ENCODE assay signal across 12 cellular contexts in genomic region chr14:22512106-22512814, GRCh38.
A peak's percentile ranks its signal among the peaks of the same experiment; 100 is the strongest.
DNase-seq lines count a peak whose midpoint lies in the region; ATAC-seq and TF ChIP-seq lines count a peak whose summit lies in the region.
"Had no signal": no experiment of that assay in that cellular context is flagged by ENCODE, and none has a peak within 500 bp of the region (broad histone marks: within the 10 kb centered on the region; RNA-seq: fewer than 3 reads in every experiment).

No MANE protein-coding gene starts in this region.

- peak overlapping the region; percentile 98 for H3K27ac Mint-ChIP-seq in activated naive CD4-positive, alpha-beta T cell treated with anti-CD3 and anti-CD28 coated beads for 36 hours
- no peak overlapping the region for H3K27ac Mint-ChIP-seq in osteocyte (ENCODE audit: unreplicated experiment)

- CTCF ChIA-PET in activated naive CD4-positive, alpha-beta T cell treated with anti-CD3 and anti-CD28 coated beads for 36 hours (lab: Charles Lee): interaction anchor here (0.7 to 3.7 kb wide), 7 partner anchors 10 to 58 kb away, joined by 3 to 16 read pairs (median 4); no protein-coding TSS in a partner anchor

- no peaks in the 10 kb centered on the region for H3K27me3 Mint-ChIP-seq in activated naive CD4-positive, alpha-beta T cell treated with anti-CD3 and anti-CD28 coated beads for 36 hours (ENCODE audit: low read depth)
- no peaks in the 10 kb centered on the region for H3K27me3 Mint-ChIP-seq in osteocyte (ENCODE audit: unreplicated experiment)

- H3K4me2 ChIP-seq in SU-DHL-6 (ENCODE audit: low read depth, low read length, poor library complexity, severe bottlenecking): no peak overlapping the region

- peak; percentile 5 for DNase-seq in activated naive CD4-positive, alpha-beta T cell treated with anti-CD3 and anti-CD28 coated beads for 36 hours
- DNase-seq in activated naive CD4-positive, alpha-beta T cell (lab: John Stamatoyannopoulos, UW): no peak
- DNase-seq in osteocyte (ENCODE audit: extremely low spot score, unreplicated experiment): no peak
- no peak for DNase-seq in WERI-Rb-1
- DNase-seq: activated CD4-positive, alpha-beta T cell treated with anti-CD3 and anti-CD28 coated beads, Interleukin-2, amount 50 U/mL, for 1 hour; GOT3; pancreas; SHP77 treated with DMSO at 0.1 percent for 48 hours had no signal

- H3K9me3 ChIP-seq in SU-DHL-6 (ENCODE audit: insufficient read depth, low read length) (no peaks in the 10 kb centered on the region), gastroesophageal sphincter (no peaks in the 10 kb centered on the region), thymus (ENCODE audit: control insufficient read depth) (no peaks in the 10 kb centered on the region), WERI-Rb-1 (ENCODE audit: severe bottlenecking) (no peaks in the 10 kb centered on the region)
- H3K9me3 ChIP-seq: pancreas had no signal

- H3K4me1 ChIP-seq in gastroesophageal sphincter: peaks cover 7 to 59% (median 29%) of the 10 kb centered on the region in 3 donors
- peaks cover 63% of the 10 kb centered on the region for H3K4me1 ChIP-seq in thymus (ENCODE audit: control insufficient read depth, insufficient read depth, low read length)
- H3K4me1 ChIP-seq: pancreas had no signal

- H3K27ac ChIP-seq in SU-DHL-6 (ENCODE audit: low read depth, low read length): peak overlapping the region; percentile 49; the same call in 1 of the 2 replicates
- H3K27ac ChIP-seq in gastroesophageal sphincter: peak overlapping the region in 3 of 4 donors; percentile 51 to 55 (median 54)
- peak overlapping the region; percentile 89 for H3K27ac ChIP-seq in thymus (ENCODE audit: low read depth)
- H3K27ac ChIP-seq in WERI-Rb-1: no peak overlapping the region
- H3K27ac ChIP-seq: pancreas had no signal

- no peak overlapping the region for H3K9ac ChIP-seq in SU-DHL-6 (ENCODE audit: low read length)

- no peak overlapping the region for H2AFZ ChIP-seq in SU-DHL-6 (ENCODE audit: low read depth, low read length, severe bottlenecking)

- H3K4me1 Mint-ChIP-seq in activated naive CD4-positive, alpha-beta T cell treated with anti-CD3 and anti-CD28 coated beads for 36 hours (ENCODE audit: low read depth): peaks cover 43% of the 10 kb centered on the region
- H3K4me1 Mint-ChIP-seq in osteocyte (ENCODE audit: unreplicated experiment): peaks cover 72% of the 10 kb centered on the region

- no peaks in the 10 kb centered on the region for H3K9me3 Mint-ChIP-seq in activated naive CD4-positive, alpha-beta T cell treated with anti-CD3 and anti-CD28 coated beads for 36 hours
- H3K9me3 Mint-ChIP-seq in osteocyte (ENCODE audit: unreplicated experiment): no peaks in the 10 kb centered on the region

- H3F3A ChIP-seq in SU-DHL-6 (ENCODE audit: insufficient read depth): peaks cover 36% of the 10 kb centered on the region

- ATAC-seq in gastroesophageal sphincter (no peak), GM21526 (IDR thresholded peaks at IDR 0.05; ENCODE audit: low FRiP score, unreplicated experiment) (no peak)
- ATAC-seq: pancreas had no signal

- no peaks in the 10 kb centered on the region for H4K20me1 ChIP-seq in SU-DHL-6 (ENCODE audit: low read depth, low read length)

- no peak for TF ChIP-seq EP300 in gastroesophageal sphincter (IDR thresholded peaks at IDR 0.05)

- no peaks in the 10 kb centered on the region for H3K27me3 ChIP-seq in SU-DHL-6 (ENCODE audit: low read length)
- no peaks in the 10 kb centered on the region for H3K27me3 ChIP-seq in gastroesophageal sphincter
- no peaks in the 10 kb centered on the region for H3K27me3 ChIP-seq in thymus (ENCODE audit: control insufficient read depth, insufficient read depth)
- H3K27me3 ChIP-seq in WERI-Rb-1 (ENCODE audit: insufficient read depth, low read depth, severe bottlenecking): no peaks in the 10 kb centered on the region
- H3K27me3 ChIP-seq: pancreas had no signal

- no peak for TF ChIP-seq POLR2A in gastroesophageal sphincter (IDR thresholded peaks at IDR 0.05)

- no peak overlapping the region for H3K4me3 ChIP-seq in SU-DHL-6 (ENCODE audit: insufficient read depth, low read length, poor library complexity, severe bottlenecking)
- no peak overlapping the region for H3K4me3 ChIP-seq in gastroesophageal sphincter
- peak overlapping the region; percentile 44 for H3K4me3 ChIP-seq in thymus (ENCODE audit: low read length)
- no peak overlapping the region for H3K4me3 ChIP-seq in WERI-Rb-1 (ENCODE audit: low read depth, low read length)
- H3K4me3 ChIP-seq: pancreas had no signal

- TF ChIP-seq CTCF in SU-DHL-6 (IDR thresholded peaks at IDR 0.05; ENCODE audit: insufficient read depth, low read length, poor library complexity, severe bottlenecking): no peak
- no peak for TF ChIP-seq CTCF in gastroesophageal sphincter (IDR thresholded peaks at IDR 0.05)
- no peak for TF ChIP-seq CTCF in osteocyte (IDR thresholded peaks at IDR 0.05)
- TF ChIP-seq CTCF in WERI-Rb-1 (IDR thresholded peaks at IDR 0.05; ENCODE audit: low read depth, low read length): no peak

- no peaks in the 10 kb centered on the region for H3K9me2 ChIP-seq in SU-DHL-6 (replicated peaks; ENCODE audit: insufficient read depth, low read length)

- H3K36me3 Mint-ChIP-seq in activated naive CD4-positive, alpha-beta T cell treated with anti-CD3 and anti-CD28 coated beads for 36 hours (ENCODE audit: low read depth): peaks cover 94% of the 10 kb centered on the region
- H3K36me3 Mint-ChIP-seq in osteocyte (ENCODE audit: unreplicated experiment): no peaks in the 10 kb centered on the region

- H3K36me3 ChIP-seq in SU-DHL-6 (ENCODE audit: low read length): no peaks in the 10 kb centered on the region
- no peaks in the 10 kb centered on the region for H3K36me3 ChIP-seq in gastroesophageal sphincter
- peaks cover 50% of the 10 kb centered on the region for H3K36me3 ChIP-seq in thymus (ENCODE audit: control insufficient read depth, insufficient read depth)
- no peaks in the 10 kb centered on the region for H3K36me3 ChIP-seq in WERI-Rb-1
- H3K36me3 ChIP-seq: pancreas had no signal

- intact Hi-C loops in activated naive CD4-positive, alpha-beta T cell treated with anti-CD3 and anti-CD28 coated beads for 36 hours (cut with micrococcal nuclease): loop anchor here (10.0 kb wide), 1 partner anchor 347 kb away; no protein-coding TSS in a partner anchor

- 40 to 61% methylated on average over 1 to 2 of the region's 2 CpGs for WGBS in gastroesophageal sphincter (ENCODE audit: low coverage in 1 of 2), 2 donors
- 71% methylated on average over 2 of the region's 2 CpGs for WGBS in thymus

- H3K79me2 ChIP-seq in SU-DHL-6 (ENCODE audit: insufficient read depth, low read length): no peaks in the 10 kb centered on the region

- H3K4me3 Mint-ChIP-seq in activated naive CD4-positive, alpha-beta T cell treated with anti-CD3 and anti-CD28 coated beads for 36 hours: peak overlapping the region; percentile 84
- H3K4me3 Mint-ChIP-seq in osteocyte (ENCODE audit: unreplicated experiment): no peak overlapping the region
